Comparison of ENCODE assay signal across 13 cellular contexts in genomic region chr1:212614398-212615091, GRCh38. TPM values are rescaled to one million over a fixed set of nuclear protein-coding genes. Genes with fewer than 3 reads are reported as not detected.
A peak's percentile ranks its signal among the peaks of the same experiment; 100 is the strongest.
DNase-seq lines count a peak whose midpoint lies in the region; ATAC-seq, FAIRE-seq and TF ChIP-seq lines count a peak whose summit lies in the region.
"Had no signal": no experiment of that assay in that cellular context is flagged by ENCODE, and none has a peak within 500 bp of the region (broad histone marks: within the 10 kb centered on the region; RNA-seq: fewer than 3 reads in every experiment).

No MANE protein-coding gene starts in this region.

- H3K27me3 Mint-ChIP-seq in activated CD4-positive, alpha-beta T cell treated with anti-CD3 and anti-CD28 coated beads, Interleukin-2, amount 10 ng/mL, durations not matched to agents 7 days and 5 days = no peaks in the 10 kb centered on the region
- H3K27me3 Mint-ChIP-seq in activated T-helper 1 cell treated with anti-CD3 and anti-CD28 coated beads, Interleukin-12 subunit alpha, Interleukin-12 subunit beta, Interleukin-2, Interleukin-4 antibody, amounts not matched to agents 30 ng/mL and 10 ng/mL and 1 ng/mL, durations not matched to agents 14 hours and 24 hours and 36 hours (ENCODE audit: insufficient read depth) = no peaks in the 10 kb centered on the region
- H3K27me3 Mint-ChIP-seq in osteocyte (ENCODE audit: unreplicated experiment) = peaks cover 3% of the 10 kb centered on the region

- no peak overlapping the region for H3K4me3 Mint-ChIP-seq in activated CD4-positive, alpha-beta T cell treated with anti-CD3 and anti-CD28 coated beads, Interleukin-2, amount 10 ng/mL, durations not matched to agents 7 days and 5 days
- H3K4me3 Mint-ChIP-seq in activated T-helper 1 cell treated with anti-CD3 and anti-CD28 coated beads, Interleukin-12 subunit alpha, Interleukin-12 subunit beta, Interleukin-2, Interleukin-4 antibody, amounts not matched to agents 30 ng/mL and 10 ng/mL and 1 ng/mL, durations not matched to agents 14 hours and 24 hours and 36 hours = no peak overlapping the region
- no peak overlapping the region for H3K4me3 Mint-ChIP-seq in osteocyte (ENCODE audit: unreplicated experiment)

- no peaks in the 10 kb centered on the region for H3K9me3 Mint-ChIP-seq in activated CD4-positive, alpha-beta T cell treated with anti-CD3 and anti-CD28 coated beads, Interleukin-2, amount 10 ng/mL, durations not matched to agents 7 days and 5 days
- H3K9me3 Mint-ChIP-seq in activated T-helper 1 cell treated with anti-CD3 and anti-CD28 coated beads, Interleukin-12 subunit alpha, Interleukin-12 subunit beta, Interleukin-2, Interleukin-4 antibody, amounts not matched to agents 30 ng/mL and 10 ng/mL and 1 ng/mL, durations not matched to agents 14 hours and 24 hours and 36 hours = no peaks in the 10 kb centered on the region
- no peaks in the 10 kb centered on the region for H3K9me3 Mint-ChIP-seq in osteocyte (ENCODE audit: unreplicated experiment)

- no TSS peak for BruUV-seq in HepG2 (replicated peaks; lab: Mats Ljungman, UMichigan)

- in situ Hi-C loops in KBM-7 (cut with MboI; ENCODE audit: low pct_unique_long_range_greater_than_20kb, low sequenced_read_pairs) (no loop called here), HepG2 (cut with HindIII; ENCODE audit: extremely low pct_ligation_motif_present, low pct_unique_long_range_greater_than_20kb) (no loop called here)

- peaks cover 24% of the 10 kb centered on the region for H3K4me1 ChIP-seq in HepG2 (ENCODE audit: insufficient read depth, low read length)

- H2AFZ ChIP-seq in HepG2 (ENCODE audit: low read length) = no peak overlapping the region

- POLR2A ChIA-PET in activated CD4-positive, alpha-beta T cell treated with anti-CD3 and anti-CD28 coated beads, Interleukin-2, amount 10 ng/mL, durations not matched to agents 7 days and 5 days (lab: Charles Lee) = no interaction called here
- POLR2A ChIA-PET in HepG2 (lab: Yijun Ruan, JAX) = no interaction called here

- no peak for DNase-seq in activated CD4-positive, alpha-beta T cell treated with anti-CD3 and anti-CD28 coated beads, Interleukin-2, amount 10 ng/mL, durations not matched to agents 7 days and 5 days
- no peak for DNase-seq in activated CD4-positive, alpha-beta T cell treated with anti-CD3 and anti-CD28 coated beads, Interleukin-2, amount 50 U/mL, for 48 hours
- peak; percentile 28 for DNase-seq in KBM-7
- DNase-seq in activated T-helper 1 cell treated with anti-CD3 and anti-CD28 coated beads, Interleukin-12 subunit alpha, Interleukin-12 subunit beta, Interleukin-2, Interleukin-4 antibody, amounts not matched to agents 30 ng/mL and 10 ng/mL and 1 ng/mL, durations not matched to agents 14 hours and 24 hours and 36 hours (ENCODE audit: low spot score) = no peak
- DNase-seq in osteocyte (ENCODE audit: extremely low spot score, unreplicated experiment) = no peak
- DNase-seq in HepG2 (ENCODE audit: low spot score) = no peak
- no peak for DNase-seq in 8988T
- no peak for DNase-seq in NCI-H2029 (lab: John Stamatoyannopoulos, UW)
- DNase-seq: Caco-2, dermis blood vessel endothelial cell, H7 had no signal

- WGBS in HepG2 (ENCODE audit: low lambda C conversion rate) = 97% methylated on average over 2 of the region's 4 CpGs

- TF ChIP-seq POLR2A in HepG2 (IDR thresholded peaks at IDR 0.05; ENCODE audit: insufficient read depth in 1 of 2, low read depth in 2 of 2, low read length in 2 of 2) = no peak

- FAIRE-seq in HepG2 (lab: Jason Lieb, UNC) = no peak
- FAIRE-seq: G401.6 had no signal

- H3K4me3 ChIP-seq in HepG2 (replicated peaks in 1 of 3; ENCODE audit: insufficient read depth in 1 of 3, low read depth in 2 of 3, low read length in 3 of 3) = no peak overlapping the region
- H3K4me3 ChIP-seq: SJSA1 had no signal

- H3K36me3 Mint-ChIP-seq in activated CD4-positive, alpha-beta T cell treated with anti-CD3 and anti-CD28 coated beads, Interleukin-2, amount 10 ng/mL, durations not matched to agents 7 days and 5 days (ENCODE audit: low read depth) = peaks cover 49% of the 10 kb centered on the region
- H3K36me3 Mint-ChIP-seq in activated T-helper 1 cell treated with anti-CD3 and anti-CD28 coated beads, Interleukin-12 subunit alpha, Interleukin-12 subunit beta, Interleukin-2, Interleukin-4 antibody, amounts not matched to agents 30 ng/mL and 10 ng/mL and 1 ng/mL, durations not matched to agents 14 hours and 24 hours and 36 hours (ENCODE audit: low read depth) = peaks cover 55% of the 10 kb centered on the region
- peaks cover 30% of the 10 kb centered on the region for H3K36me3 Mint-ChIP-seq in osteocyte (ENCODE audit: unreplicated experiment)

- no peaks in the 10 kb centered on the region for H3K9me3 ChIP-seq in HepG2 (ENCODE audit: low read length)
- H3K9me3 ChIP-seq: Caco-2, SJSA1 had no signal

- no peak for TF ChIP-seq EP300 in HepG2 (IDR thresholded peaks at IDR 0.05; ENCODE audit: low read depth in 2 of 2, low read length in 2 of 2)
- no peak for TF ChIP-seq EP300 in HepG2 (CRISPR knock-in tag; IDR thresholded peaks at IDR 0.05; ENCODE audit: borderline replicate concordance)

- no peak overlapping the region for H3K4me2 ChIP-seq in HepG2 (ENCODE audit: low read depth, low read length)

- no peak overlapping the region for H3K27ac ChIP-seq in HepG2 (ENCODE audit: extremely low read length, insufficient read depth, low read length)
- H3K27ac ChIP-seq: SJSA1 had no signal

- no peak overlapping the region for H3K9ac ChIP-seq in HepG2 (ENCODE audit: insufficient read depth, low read depth, low read length)

- H4K20me1 ChIP-seq in HepG2 (ENCODE audit: insufficient read depth, low read length) = peaks cover 37% of the 10 kb centered on the region

- intact Hi-C loops in activated T-helper 1 cell treated with anti-CD3 and anti-CD28 coated beads, Interleukin-12 subunit alpha, Interleukin-12 subunit beta, Interleukin-2, Interleukin-4 antibody, amounts not matched to agents 30 ng/mL and 10 ng/mL and 1 ng/mL, durations not matched to agents 14 hours and 24 hours and 36 hours (cut with micrococcal nuclease) = loop anchor here (5.0 kb wide), 1 partner anchor 383 kb away; no protein-coding TSS in a partner anchor
- intact Hi-C loops in HepG2 (cut with micrococcal nuclease; ENCODE audit: unreplicated experiment) = no loop called here

- H3K27ac Mint-ChIP-seq in activated CD4-positive, alpha-beta T cell treated with anti-CD3 and anti-CD28 coated beads, Interleukin-2, amount 10 ng/mL, durations not matched to agents 7 days and 5 days = peak overlapping the region; percentile 65
- peak overlapping the region; percentile 69 for H3K27ac Mint-ChIP-seq in activated T-helper 1 cell treated with anti-CD3 and anti-CD28 coated beads, Interleukin-12 subunit alpha, Interleukin-12 subunit beta, Interleukin-2, Interleukin-4 antibody, amounts not matched to agents 30 ng/mL and 10 ng/mL and 1 ng/mL, durations not matched to agents 14 hours and 24 hours and 36 hours
- peak overlapping the region; percentile 11 for H3K27ac Mint-ChIP-seq in osteocyte (ENCODE audit: unreplicated experiment)

- H3K36me3 ChIP-seq in HepG2 (replicated peaks in 1 of 2; ENCODE audit: control insufficient read depth in 1 of 2, insufficient read depth in 2 of 2, low read length in 2 of 2) = peaks cover 18 to 46% of the 10 kb centered on the region in 2 experiments

- peaks cover 18% of the 10 kb centered on the region for H3K79me2 ChIP-seq in HepG2 (ENCODE audit: insufficient read depth, low read length)

- TF ChIP-seq RAD21 in HepG2 (CRISPR knock-in tag; IDR thresholded peaks at IDR 0.05) = no peak

- CTCF ChIA-PET in activated CD4-positive, alpha-beta T cell treated with anti-CD3 and anti-CD28 coated beads, Interleukin-2, amount 10 ng/mL, durations not matched to agents 7 days and 5 days (lab: Charles Lee) = interaction anchor here (0.7 to 1.6 kb wide), 8 partner anchors 12 to 138 kb away, joined by 3 to 5 read pairs (median 3); no protein-coding TSS in a partner anchor
- CTCF ChIA-PET in HepG2 (lab: Yijun Ruan, JAX; ENCODE audit: low intra/inter-chr PET ratio, low total read pairs) = no interaction called here

- H3K27me3 ChIP-seq in HepG2 (ENCODE audit: control insufficient read depth in 1 of 2, insufficient read depth in 2 of 2, low read length in 2 of 2) = no peaks in the 10 kb centered on the region; a peak in 1 of 5 replicates
- H3K27me3 ChIP-seq: SJSA1 had no signal

- no peak for ATAC-seq in HepG2

- H3K4me1 Mint-ChIP-seq in activated CD4-positive, alpha-beta T cell treated with anti-CD3 and anti-CD28 coated beads, Interleukin-2, amount 10 ng/mL, durations not matched to agents 7 days and 5 days = peaks cover 52% of the 10 kb centered on the region
- H3K4me1 Mint-ChIP-seq in activated T-helper 1 cell treated with anti-CD3 and anti-CD28 coated beads, Interleukin-12 subunit alpha, Interleukin-12 subunit beta, Interleukin-2, Interleukin-4 antibody, amounts not matched to agents 30 ng/mL and 10 ng/mL and 1 ng/mL, durations not matched to agents 14 hours and 24 hours and 36 hours (ENCODE audit: low read depth) = peaks cover 52% of the 10 kb centered on the region
- H3K4me1 Mint-ChIP-seq in osteocyte (ENCODE audit: unreplicated experiment) = peaks cover 24% of the 10 kb centered on the region

- TF ChIP-seq CTCF in osteocyte (IDR thresholded peaks at IDR 0.05) (no peak), HepG2 (CRISPR knock-in tag; IDR thresholded peaks at IDR 0.05) (no peak)

RNA-seq across cellular contexts. Expression of gene ATF3, which starts 6.0 kb away (rescaled TPM):
- 10 to 100 TPM; 10.0 to 13.0 TPM for total RNA-seq in activated CD4-positive, alpha-beta T cell treated with anti-CD3 and anti-CD28 coated beads, Interleukin-2, amount 10 ng/mL, durations not matched to agents 7 days and 5 days
- total RNA-seq in activated T-helper 1 cell treated with anti-CD3 and anti-CD28 coated beads, Interleukin-12 subunit alpha, Interleukin-12 subunit beta, Interleukin-2, Interleukin-4 antibody, amounts not matched to agents 30 ng/mL and 10 ng/mL and 1 ng/mL, durations not matched to agents 14 hours and 24 hours and 36 hours = 23.0 and 23.3 TPM in 2 replicates
- 18.7 and 45.3 TPM in 2 replicates for total RNA-seq in osteocyte
- total RNA-seq in HepG2 (2016; rRNA removed; fragmentation: Illumina TruSeq; extraction: Trizol) = 3.6 and 5.0 TPM in 2 replicates
- 1.9 and 2.6 TPM in 2 replicates for total RNA-seq in HepG2 (2016; cell fraction: cytosol; rRNA removed; fragmentation: Illumina TruSeq; extraction: Trizol; ENCODE audit: low read depth)
- total RNA-seq in HepG2 (2016; cell fraction: insoluble cytoplasmic fraction; rRNA removed; fragmentation: Illumina TruSeq; extraction: Trizol) = 3.0 and 5.9 TPM in 2 replicates
- 3.1 and 3.3 TPM in 2 replicates for total RNA-seq in HepG2 (2016; cell fraction: membrane; rRNA removed; fragmentation: Illumina TruSeq; extraction: Trizol)
- total RNA-seq in HepG2 (2016; cell fraction: nucleus; rRNA removed; fragmentation: Illumina TruSeq; extraction: Trizol) = 8.8 and 10.0 TPM in 2 replicates
- 13.0 and 16.4 TPM in 2 replicates for polyA plus RNA-seq in HepG2 (2011; rRNA removed)
- polyA plus RNA-seq in HepG2 (2011; cell fraction: cytosol; rRNA removed) = 8.2 and 12.1 TPM in 2 replicates
- polyA plus RNA-seq in HepG2 (2011; cell fraction: nucleus; rRNA removed) = 25.9 and 26.8 TPM in 2 replicates
- 11.7 and 51.2 TPM in 2 replicates for polyA plus RNA-seq in HepG2 (2012)
- 1.0 and 1.1 TPM in 2 replicates for polyA plus RNA-seq in HepG2 (2016; cell fraction: cytosol; fragmentation: Illumina TruSeq; extraction: Trizol; ENCODE audit: low read depth)
- polyA plus RNA-seq in HepG2 (2016; cell fraction: insoluble cytoplasmic fraction; fragmentation: Illumina TruSeq; extraction: Trizol; ENCODE audit: low read depth) = 4.8 and 6.8 TPM in 2 replicates
- 1.8 and 2.5 TPM in 2 replicates for polyA plus RNA-seq in HepG2 (2016; cell fraction: membrane; fragmentation: Illumina TruSeq; extraction: Trizol; ENCODE audit: low read depth)
- polyA plus RNA-seq in HepG2 (2016; cell fraction: nucleus; fragmentation: Illumina TruSeq; extraction: Trizol; ENCODE audit: insufficient read depth, low read depth) = 13.0 and 17.6 TPM in 2 replicates
- polyA minus RNA-seq in HepG2 (2011; rRNA and poly(A)+ RNA removed; ENCODE audit: low replicate concordance) = 17.2 and 17.6 TPM in 2 replicates
- polyA minus RNA-seq in HepG2 (2011; cell fraction: cytosol; rRNA and poly(A)+ RNA removed) = 5.8 and 9.3 TPM in 2 replicates
- polyA minus RNA-seq in HepG2 (2011; cell fraction: nucleus; rRNA and poly(A)+ RNA removed) = 30.1 and 52.5 TPM in 2 replicates

Comparison
In these comparisons a context has a peak if more than half of its experiments do, and no peak if none do; other contexts are left out.
1. H3K27ac Mint-ChIP-seq: peak in every context shown above with its lines; median percentile 69 in activated T-helper 1 cell treated with anti-CD3 and anti-CD28 coated beads, Interleukin-12 subunit alpha, Interleukin-12 subunit beta, Interleukin-2, Interleukin-4 antibody, amounts not matched to agents 30 ng/mL and 10 ng/mL and 1 ng/mL, durations not matched to agents 14 hours and 24 hours and 36 hours; 65 in activated CD4-positive, alpha-beta T cell treated with anti-CD3 and anti-CD28 coated beads, Interleukin-2, amount 10 ng/mL, durations not matched to agents 7 days and 5 days; 11 in osteocyte.